23 cellular contexts compared by ENCODE assay signal in genomic region chr15:85178366-85178765, GRCh38.
"Had no signal": no experiment of that assay in that cellular context is flagged by ENCODE, and none has a peak within 500 bp of the region (broad histone marks: within the 10 kb centered on the region; RNA-seq: fewer than 3 reads in every experiment).

No MANE protein-coding gene starts in this region.

- H3K4me1 ChIP-seq: adrenal gland, ascending aorta, colonic mucosa, pancreas, spleen, suprapubic skin, tibial artery had no signal

- DNase-seq: activated CD4-positive, alpha-beta T cell treated with anti-CD3 and anti-CD28 coated beads for 4 hours; activated CD4-positive, alpha-beta T cell treated with anti-CD3 and anti-CD28 coated beads, Interleukin-2, amount 50 U/mL, for 4 hours; activated CD8-positive, alpha-beta memory T cell treated with anti-CD3 and anti-CD28 coated beads for 24 hours; activated effector memory CD4-positive, alpha-beta T cell treated with anti-CD3 and anti-CD28 coated beads, Interleukin-2, amount 50 U/mL, for 16 hours; activated naive CD4-positive, alpha-beta T cell treated with anti-CD3 and anti-CD28 coated beads for 36 hours; activated naive CD8-positive, alpha-beta T cell treated with anti-CD3 and anti-CD28 coated beads for 36 hours; activated T-cell treated with anti-CD3 and anti-CD28 coated beads, Interleukin-2, amount 50 U/mL, for 1 hour; adrenal gland; cerebellar nuclear complex; colonic mucosa; effector CD8-positive, alpha-beta T cell; esophagus squamous epithelium; foreskin melanocyte; left ventricle myocardium superior; naive B cell; pancreas; psoas muscle; spleen; stimulated activated naive CD4-positive, alpha-beta T cell; tibial artery had no signal

- H3K4me3 ChIP-seq: adrenal gland, ascending aorta, cardiac muscle cell, colonic mucosa, esophagus squamous epithelium, pancreas, psoas muscle, spleen, suprapubic skin, tibial artery had no signal

- H3K9me3 ChIP-seq: adrenal gland, ascending aorta, colonic mucosa, esophagus squamous epithelium, pancreas, psoas muscle, spleen, suprapubic skin, tibial artery had no signal

- ATAC-seq: left ventricle myocardium superior, pancreas had no signal

- H3K36me3 ChIP-seq: adrenal gland, ascending aorta, cardiac muscle cell, colonic mucosa, esophagus squamous epithelium, pancreas, spleen, suprapubic skin, tibial artery had no signal
